Comparison of ENCODE assay signal across 1 cellular context in the genomic region with DNA sequence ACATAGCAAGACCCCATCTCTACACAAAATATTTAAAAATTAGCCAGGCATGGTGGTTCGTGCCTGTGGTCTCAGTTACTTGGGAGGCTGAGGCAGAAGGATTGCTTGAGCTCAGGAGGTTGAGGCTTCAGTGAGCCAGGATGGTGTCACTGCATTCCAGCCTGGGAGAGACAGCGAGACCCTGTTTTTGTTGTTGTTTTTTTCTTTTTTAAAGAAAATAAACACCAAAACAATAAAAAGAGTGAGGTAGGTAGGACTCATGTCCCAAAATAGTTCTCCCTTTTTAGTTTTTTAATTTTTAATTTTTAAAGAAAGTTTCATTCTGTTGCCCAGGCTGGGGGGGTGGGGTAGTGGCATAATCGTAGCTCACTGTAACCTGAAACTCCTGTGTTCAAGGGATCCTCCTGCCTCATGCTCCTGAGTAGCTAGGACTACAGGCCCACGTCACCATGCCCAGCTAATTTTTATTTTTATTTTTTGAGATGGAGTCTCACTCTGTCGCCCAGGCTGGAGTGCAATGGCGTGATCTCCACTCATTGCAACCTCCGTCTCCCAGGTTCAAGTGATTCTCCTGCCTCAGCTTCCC.
TF ChIP-seq lines count a peak whose summit lies in the region.

No MANE protein-coding gene starts in this region.

TF ChIP-seq in HEK293, 187 proteins besides CTCF, POLR2A, EP300 and RAD21 (continued from another document):
- TF ChIP-seq, protein P1, sequence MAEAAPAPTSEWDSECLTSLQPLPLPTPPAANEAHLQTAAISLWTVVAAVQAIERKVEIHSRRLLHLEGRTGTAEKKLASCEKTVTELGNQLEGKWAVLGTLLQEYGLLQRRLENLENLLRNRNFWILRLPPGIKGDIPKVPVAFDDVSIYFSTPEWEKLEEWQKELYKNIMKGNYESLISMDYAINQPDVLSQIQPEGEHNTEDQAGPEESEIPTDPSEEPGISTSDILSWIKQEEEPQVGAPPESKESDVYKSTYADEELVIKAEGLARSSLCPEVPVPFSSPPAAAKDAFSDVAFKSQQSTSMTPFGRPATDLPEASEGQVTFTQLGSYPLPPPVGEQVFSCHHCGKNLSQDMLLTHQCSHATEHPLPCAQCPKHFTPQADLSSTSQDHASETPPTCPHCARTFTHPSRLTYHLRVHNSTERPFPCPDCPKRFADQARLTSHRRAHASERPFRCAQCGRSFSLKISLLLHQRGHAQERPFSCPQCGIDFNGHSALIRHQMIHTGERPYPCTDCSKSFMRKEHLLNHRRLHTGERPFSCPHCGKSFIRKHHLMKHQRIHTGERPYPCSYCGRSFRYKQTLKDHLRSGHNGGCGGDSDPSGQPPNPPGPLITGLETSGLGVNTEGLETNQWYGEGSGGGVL (tag by site-specific recombination; IDR thresholded peaks at IDR 0.05), result no peak
- TF ChIP-seq ZNF266 (tag by site-specific recombination; IDR thresholded peaks at IDR 0.05; ENCODE audit: low read depth) (no peak), YY2 (tag by site-specific recombination; IDR thresholded peaks at IDR 0.05) (no peak), ZNF341 (tag by site-specific recombination; IDR thresholded peaks at IDR 0.05; ENCODE audit: low read depth) (no peak), ZNF624 (tag by site-specific recombination; IDR thresholded peaks at IDR 0.05) (no peak), ZNF510 (tag by site-specific recombination; IDR thresholded peaks at IDR 0.05; ENCODE audit: insufficient replicate concordance) (no peak), ZNF658 (tag by site-specific recombination; IDR thresholded peaks at IDR 0.05) (no peak), HOXD13 (CRISPR knock-in tag; IDR thresholded peaks at IDR 0.05; ENCODE audit: borderline replicate concordance) (no peak), ZNF548 (tag by site-specific recombination; IDR thresholded peaks at IDR 0.05) (no peak), ZNF423 (tag by site-specific recombination; IDR thresholded peaks at IDR 0.05) (no peak)
